In genomic region chr7:155313082-155313481, GRCh38 we compare ENCODE assay signal across 14 cellular contexts. TPM values are rescaled to one million over a fixed set of nuclear protein-coding genes. Genes with fewer than 3 reads are reported as not detected.
A peak's percentile ranks its signal among the peaks of the same experiment; 100 is the strongest.
DNase-seq lines count a peak whose midpoint lies in the region; ATAC-seq, FAIRE-seq and TF ChIP-seq lines count a peak whose summit lies in the region.
"Had no signal": no experiment of that assay in that cellular context is flagged by ENCODE, and none has a peak within 500 bp of the region (broad histone marks: within the 10 kb centered on the region; RNA-seq: fewer than 3 reads in every experiment).

No MANE protein-coding gene starts in this region.

- no peaks in the 10 kb centered on the region for H3K9me1 ChIP-seq in IMR-90 (ENCODE audit: insufficient read depth, low read length)

- H3K79me2 ChIP-seq in osteoblast (ENCODE audit: insufficient read depth, low read length): no peaks in the 10 kb centered on the region

- no TSS peak for BruUV-seq in IMR-90 (replicated peaks; lab: Mats Ljungman, UMichigan)

- no peak overlapping the region for H3K27ac ChIP-seq in IMR-90 (ENCODE audit: insufficient read depth, low read length)
- H3K27ac ChIP-seq in osteoblast (ENCODE audit: low read depth, low read length): no peak overlapping the region
- H3K27ac ChIP-seq in small intestine (ENCODE audit: low read depth in 1 of 2, low read length in 1 of 2): no peak overlapping the region
- no peak overlapping the region for H3K27ac ChIP-seq in gastrocnemius medialis

- H3K56ac ChIP-seq in IMR-90 (ENCODE audit: extremely low read depth, insufficient read depth, low read length): no peak overlapping the region

- intact Hi-C loops in IMR-90 (cut with micrococcal nuclease): no loop called here
- intact Hi-C loops in left colon (cut with DNase I, micrococcal nuclease): no loop called here
- intact Hi-C loops in gastrocnemius medialis (cut with DNase I; ENCODE audit: low total_unique reads): no loop called here

- H3K4me1 Mint-ChIP-seq in T-helper 17 cell: no peaks in the 10 kb centered on the region
- H3K4me1 Mint-ChIP-seq: CD8-positive, alpha-beta memory T cell had no signal

- TF ChIP-seq RAD21 in IMR-90 (IDR thresholded peaks at IDR 0.05; ENCODE audit: low read length): no peak

- no peak overlapping the region for H4K91ac ChIP-seq in IMR-90 (ENCODE audit: insufficient read depth, low read depth, low read length)

- no peak for DNase-seq in IMR-90
- DNase-seq in T-helper 17 cell: no peak
- no peak for DNase-seq in left colon
- DNase-seq in osteoblast (ENCODE audit: insufficient read length, low spot score, missing footprints): peak; percentile 31
- DNase-seq in small intestine: no peak
- DNase-seq in gastrocnemius medialis: no peak
- DNase-seq: Caco-2; CD8-positive, alpha-beta memory T cell; DMS53; GF-D8; GOT3; H9 had no signal

- H3K27me3 ChIP-seq in IMR-90 (ENCODE audit: control insufficient read depth, insufficient read depth, low read length): no peaks in the 10 kb centered on the region
- no peaks in the 10 kb centered on the region for H3K27me3 ChIP-seq in osteoblast (ENCODE audit: insufficient read depth, low read length)
- H3K27me3 ChIP-seq in small intestine (ENCODE audit: control insufficient read depth in 2 of 2, insufficient read depth in 2 of 2, low read length in 2 of 2): no peaks in the 10 kb centered on the region
- H3K27me3 ChIP-seq in gastrocnemius medialis: peaks cover 0 to 3% (median 0%) of the 10 kb centered on the region in 3 donors

- dilution Hi-C loops in IMR-90 (cut with HindIII; ENCODE audit: low sequenced_read_pairs, unreplicated experiment): no loop called here

- no peak overlapping the region for H3K18ac ChIP-seq in IMR-90 (ENCODE audit: low read depth, low read length)

- no peak overlapping the region for H3K4me3 ChIP-seq in IMR-90 (ENCODE audit: insufficient read depth, low read depth, low read length)
- no peak overlapping the region for H3K4me3 ChIP-seq in osteoblast (ENCODE audit: insufficient read depth, low read length)
- H3K4me3 ChIP-seq in small intestine (ENCODE audit: low read depth in 1 of 2, low read length in 2 of 2): no peak overlapping the region
- no peak overlapping the region for H3K4me3 ChIP-seq in gastrocnemius medialis

- H3K36me3 ChIP-seq in IMR-90 (ENCODE audit: control insufficient read depth, insufficient read depth, low read length) (peaks cover 7% of the 10 kb centered on the region), osteoblast (ENCODE audit: insufficient read depth, low read length) (peaks cover 22% of the 10 kb centered on the region), small intestine (ENCODE audit: control insufficient read depth in 2 of 2, insufficient read depth in 2 of 2, low read length in 2 of 2) (peaks cover 7 to 9% of the 10 kb centered on the region in 2 donors), gastrocnemius medialis (peaks cover 0 to 14% of the 10 kb centered on the region in 2 donors)

- no peak overlapping the region for H2BK5ac ChIP-seq in IMR-90 (ENCODE audit: low read depth, low read length, poor library complexity, severe bottlenecking)

- no peak overlapping the region for H2BK15ac ChIP-seq in IMR-90 (ENCODE audit: low read depth, low read length)

- H3K27ac Mint-ChIP-seq in T-helper 17 cell: peak overlapping the region; percentile 88
- H3K27ac Mint-ChIP-seq: H9 had no signal

- no peak for ATAC-seq in IMR-90 (ENCODE audit: low read depth)
- no peak for ATAC-seq in T-helper 17 cell
- ATAC-seq in left colon: peak; percentile 31
- no peak for ATAC-seq in HG02798 (IDR thresholded peaks at IDR 0.05; ENCODE audit: poor library complexity, unreplicated experiment)
- ATAC-seq in gastrocnemius medialis: no peak

- H2BK20ac ChIP-seq in IMR-90 (ENCODE audit: low read depth, low read length): no peak overlapping the region

- H2AK9ac ChIP-seq in IMR-90 (replicated peaks; ENCODE audit: low read depth, low read length, poor library complexity): no peak overlapping the region

- H3K36me3 Mint-ChIP-seq in T-helper 17 cell (ENCODE audit: low read depth): peaks cover 2% of the 10 kb centered on the region

- H2BK120ac ChIP-seq in IMR-90 (ENCODE audit: low read depth, low read length): no peak overlapping the region

- H3K4me2 ChIP-seq in IMR-90 (ENCODE audit: low read depth, low read length) (no peak overlapping the region), osteoblast (ENCODE audit: insufficient read depth, low read length) (no peak overlapping the region)

- no peaks in the 10 kb centered on the region for H3K27me3 Mint-ChIP-seq in T-helper 17 cell

- 66% methylated on average over 4 of the region's 8 CpGs; no CpG with 5 or more reads in 1 of the 2 experiments for WGBS in IMR-90 (ENCODE audit: extremely low coverage in 2 of 2, insufficient read length in 1 of 2), 2 experiments
- 72 to 85% (median 82%) methylated on average over 8 of the region's 8 CpGs for WGBS in small intestine, 3 donors

- no peaks in the 10 kb centered on the region for H3K79me1 ChIP-seq in IMR-90 (ENCODE audit: low read depth in 1 of 2, low read length in 2 of 2)

- no peak for FAIRE-seq in small intestine (lab: Jason Lieb, UNC)
- FAIRE-seq: GM19239 had no signal

- no peak for TF ChIP-seq CTCF in IMR-90 (conservative IDR thresholded peaks at IDR 0.05; ENCODE audit: low read depth, low read length)
- no peak for TF ChIP-seq CTCF in osteoblast (IDR thresholded peaks at IDR 0.05; ENCODE audit: extremely low read depth, low read depth, low read length)
- no peak for TF ChIP-seq CTCF in gastrocnemius medialis (IDR thresholded peaks at IDR 0.05 in 4 of 5, conservative IDR thresholded peaks at IDR 0.05 in 1 of 5)

- no peak overlapping the region for H3K4me3 Mint-ChIP-seq in T-helper 17 cell
- H3K4me3 Mint-ChIP-seq: CD8-positive, alpha-beta memory T cell; H9 had no signal

- in situ Hi-C loops in IMR-90 (cut with MboI; ENCODE audit: low sequenced_read_pairs): no loop called here
- in situ Hi-C loops in gastrocnemius medialis (cut with MboI; ENCODE audit: low sequenced_read_pairs in 4 of 4): no loop called here

- no peak overlapping the region for H2AFZ ChIP-seq in IMR-90 (replicated peaks; ENCODE audit: low read length, poor library complexity)
- no peak overlapping the region for H2AFZ ChIP-seq in osteoblast (ENCODE audit: low read length)

- no peak overlapping the region for H2AK5ac ChIP-seq in IMR-90 (ENCODE audit: low read depth, low read length)

- H3K9ac ChIP-seq in IMR-90 (ENCODE audit: low read depth, low read length): no peak overlapping the region

- H3K9me3 ChIP-seq in IMR-90 (ENCODE audit: control insufficient read depth, insufficient read depth, low read length): no peaks in the 10 kb centered on the region
- H3K9me3 ChIP-seq in T-helper 17 cell (ENCODE audit: control insufficient read depth, low read length, poor library complexity, severe bottlenecking): no peaks in the 10 kb centered on the region
- no peaks in the 10 kb centered on the region for H3K9me3 ChIP-seq in osteoblast (ENCODE audit: low read depth, low read length)
- no peaks in the 10 kb centered on the region for H3K9me3 ChIP-seq in small intestine (ENCODE audit: control insufficient read depth, low read depth)
- H3K9me3 ChIP-seq in gastrocnemius medialis: no peaks in the 10 kb centered on the region
- H3K9me3 ChIP-seq: Caco-2 had no signal

- POLR2A ChIA-PET in IMR-90 (lab: Charles Lee; ENCODE audit: unreplicated experiment): no interaction called here

- H4K20me1 ChIP-seq in IMR-90 (ENCODE audit: insufficient read depth, low read length) (no peaks in the 10 kb centered on the region), osteoblast (ENCODE audit: insufficient read depth, low read length) (peaks cover 8% of the 10 kb centered on the region)

- H3K4me1 ChIP-seq in IMR-90 (ENCODE audit: control insufficient read depth, insufficient read depth, low read length) (no peaks in the 10 kb centered on the region), osteoblast (ENCODE audit: insufficient read depth, low read length) (no peaks in the 10 kb centered on the region), small intestine (ENCODE audit: control insufficient read depth in 2 of 2, insufficient read depth in 1 of 2, low read depth in 1 of 2, low read length in 1 of 2) (no peaks in the 10 kb centered on the region), gastrocnemius medialis (no peaks in the 10 kb centered on the region)
- H3K4me1 ChIP-seq: Caco-2 had no signal

- TF ChIP-seq POLR2A in IMR-90 (IDR thresholded peaks at IDR 0.05; ENCODE audit: low read depth, low read length) (0 out of 2 replicates have a peak, but pooled peaks have one; percentile 20), gastrocnemius medialis (IDR thresholded peaks at IDR 0.05) (no peak)

- no peak overlapping the region for H3K23ac ChIP-seq in IMR-90 (ENCODE audit: low read depth, low read length)

- no peak overlapping the region for H3K4ac ChIP-seq in IMR-90 (ENCODE audit: low read depth, low read length)

- H4K8ac ChIP-seq in IMR-90 (ENCODE audit: low read depth in 2 of 2, low read length in 2 of 2): no peak overlapping the region

- CTCF ChIA-PET in IMR-90 (lab: Yijun Ruan, JAX): no interaction called here

- no peak overlapping the region for H3K14ac ChIP-seq in IMR-90 (replicated peaks; ENCODE audit: low read depth, low read length)

- H4K5ac ChIP-seq in IMR-90 (ENCODE audit: low read depth, low read length): no peak overlapping the region

TF ChIP-seq in IMR-90, 13 proteins besides CTCF, POLR2A, EP300 and RAD21 (continues in another document):
- TF ChIP-seq CEBPB (IDR thresholded peaks at IDR 0.05; ENCODE audit: low read depth, low read length) (no peak), BHLHE40 (IDR thresholded peaks at IDR 0.05; ENCODE audit: low read depth, low read length) (no peak), RFX5 (IDR thresholded peaks at IDR 0.05; ENCODE audit: low read depth, low read length) (no peak), MAZ (IDR thresholded peaks at IDR 0.05; ENCODE audit: borderline replicate concordance, low read depth, low read length) (no peak), RCOR1 (IDR thresholded peaks at IDR 0.05; ENCODE audit: insufficient replicate concordance, low read length) (no peak), CHD1 (IDR thresholded peaks at IDR 0.05; ENCODE audit: low read depth, low read length) (no peak)
- TF ChIP-seq, protein P1, sequence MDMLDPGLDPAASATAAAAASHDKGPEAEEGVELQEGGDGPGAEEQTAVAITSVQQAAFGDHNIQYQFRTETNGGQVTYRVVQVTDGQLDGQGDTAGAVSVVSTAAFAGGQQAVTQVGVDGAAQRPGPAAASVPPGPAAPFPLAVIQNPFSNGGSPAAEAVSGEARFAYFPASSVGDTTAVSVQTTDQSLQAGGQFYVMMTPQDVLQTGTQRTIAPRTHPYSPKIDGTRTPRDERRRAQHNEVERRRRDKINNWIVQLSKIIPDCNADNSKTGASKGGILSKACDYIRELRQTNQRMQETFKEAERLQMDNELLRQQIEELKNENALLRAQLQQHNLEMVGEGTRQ (IDR thresholded peaks at IDR 0.05; ENCODE audit: low read depth, low read length): no peak

RNA-seq across cellular contexts. Expression of gene INSIG1, which starts 15.4 kb away (rescaled TPM):
- total RNA-seq in IMR-90 (2012; rRNA removed) (26.0 and 32.8 TPM in 2 replicates), T-helper 17 cell (10 to 100 TPM; 53.3 to 55.1 TPM), left colon (100 to 1,000 TPM in 1 of 2 donors, 10 to 100 TPM in 1; 73.3 to 148 TPM), osteoblast (835 and 847 TPM in 2 replicates), gastrocnemius medialis (10 to 100 TPM; 11.1 to 15.9 (median 14.0) TPM)
- polyA plus RNA-seq in IMR-90 (2012; rRNA removed) (19.0 and 19.9 TPM in 2 replicates), small intestine (10 to 100 TPM in 1 of 3 donors, 1 to 10 TPM in 2; 5.8 to 70.1 (median 9.2) TPM)
- 14.0 and 17.9 TPM in 2 replicates for polyA plus RNA-seq in IMR-90 (2012; cell fraction: cytosol; rRNA removed)
- 17.2 and 44.5 TPM in 2 replicates for polyA plus RNA-seq in IMR-90 (2012; cell fraction: nucleus; rRNA removed; ENCODE audit: low replicate concordance)
